Comparison of ENCODE assay signal across 8 cellular contexts in the genomic region with DNA sequence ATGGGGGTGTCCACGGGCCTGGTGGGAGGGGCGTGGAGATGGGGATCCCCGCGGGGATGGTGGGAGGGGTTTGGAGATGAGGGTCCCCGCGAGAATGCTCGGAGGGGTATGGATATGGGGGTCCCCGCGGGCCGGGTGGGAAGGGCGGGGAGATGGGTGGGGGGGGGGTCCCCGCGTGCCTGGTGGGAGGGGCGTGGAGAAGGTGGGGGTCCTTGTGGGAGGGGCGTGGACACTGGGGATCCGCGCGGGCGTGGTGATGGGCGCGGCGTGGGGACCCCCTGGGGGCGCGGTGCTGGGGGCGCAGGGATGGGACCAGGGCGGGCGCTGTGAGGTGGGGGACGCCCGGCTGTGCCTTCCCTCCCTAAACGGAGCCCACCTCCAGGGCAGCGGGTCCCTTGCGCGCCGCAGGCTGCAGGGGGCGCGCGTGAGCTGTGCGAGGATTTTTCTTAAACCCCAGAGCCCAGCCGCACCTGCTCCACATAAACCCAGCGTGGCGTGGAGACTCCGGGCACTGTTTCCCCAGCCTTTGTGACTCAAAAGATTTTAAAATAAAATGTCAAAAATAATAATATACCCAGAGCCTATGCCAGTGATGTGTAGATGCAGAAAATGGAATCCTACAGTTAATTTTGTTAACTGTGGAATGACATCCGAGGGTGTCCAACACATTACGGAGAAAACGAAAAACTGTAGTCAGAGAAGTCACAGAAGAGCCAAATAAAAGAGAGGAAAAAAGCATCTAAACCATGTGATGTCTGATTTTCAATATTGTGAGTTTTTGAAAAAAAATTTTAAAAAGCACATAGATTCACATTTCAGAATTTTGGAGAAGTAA. TPM values are rescaled to one million over a fixed set of nuclear protein-coding genes. Genes with fewer than 3 reads are reported as not detected.
DNase-seq lines count a peak whose midpoint lies in the region; ATAC-seq, FAIRE-seq and TF ChIP-seq lines count a peak whose summit lies in the region.

No MANE protein-coding gene starts in this region.

- no peak for FAIRE-seq in D721Med (lab: Jason Lieb, UNC)

- intact Hi-C loops in activated T-helper 2 cell treated with anti-CD3 and anti-CD28 coated beads, Interferon-gamma antibody, Interleukin-2, Interleukin-4, amounts not matched to agents 10 μg/mL and 5 μg/mL and 100 μg/mL, durations not matched to agents 14 hours and 24 hours and 36 hours (cut with micrococcal nuclease): loop anchor here (1.0 to 10.0 kb wide), 10 partner anchors 8 to 1151 kb away; partner anchors contain the start of genes AKAP17A, DHRSX, P2RY8 and SLC25A6
- intact Hi-C loops in aorta (cut with DNase I): loop anchor here (1.0 to 10.0 kb wide), 5 partner anchors 62 to 1361 kb away; partner anchors contain the start of genes AKAP17A (in 2 of the 2) and SLC25A6 (in 2 of the 2)

- no peaks in the 10 kb centered on the region for H3F3A ChIP-seq in GM23338 (replicated peaks; ENCODE audit: low read depth)

- no peaks in the 10 kb centered on the region for H4K20me1 ChIP-seq in GM23338 (replicated peaks; ENCODE audit: insufficient read depth)

- H3K27me3 ChIP-seq in GM23338 (ENCODE audit: insufficient read depth) (no peaks in the 10 kb centered on the region), aorta (ENCODE audit: control insufficient read depth in 1 of 2, insufficient read depth in 2 of 2, low read length in 1 of 2) (no peaks in the 10 kb centered on the region)

- no peak overlapping the region; the same call in 2 of the 3 replicates for H3K4me3 Mint-ChIP-seq in GM23338
- H3K4me3 Mint-ChIP-seq in activated T-helper 2 cell treated with anti-CD3 and anti-CD28 coated beads, Interferon-gamma antibody, Interleukin-2, Interleukin-4, amounts not matched to agents 10 μg/mL and 5 μg/mL and 100 μg/mL, durations not matched to agents 14 hours and 24 hours and 36 hours (ENCODE audit: low read depth): peak overlapping the region; percentile 60
- H3K4me3 Mint-ChIP-seq in glutamatergic neuron (ENCODE audit: unreplicated experiment): peak overlapping the region; percentile 36

- no peaks in the 10 kb centered on the region for H3K9me3 ChIP-seq in aorta (ENCODE audit: control insufficient read depth, low read length)

- peak; percentile 67 for ATAC-seq in GM23338
- ATAC-seq in aorta (ENCODE audit: low FRiP score): peak; percentile 65

- TF ChIP-seq CTCF in D721Med (IDR thresholded peaks at IDR 0.05; ENCODE audit: insufficient read depth, missing control alignments) (peak; percentile 94), GM23338 (conservative IDR thresholded peaks at IDR 0.05; ENCODE audit: low read depth in 2 of 2) (peak; percentile 66 to 96), glutamatergic neuron (IDR thresholded peaks at IDR 0.05; ENCODE audit: partially characterized antibody, unreplicated experiment) (peak; percentile 96)

- H3K27me3 Mint-ChIP-seq in GM23338 (ENCODE audit: insufficient read depth, low read depth, poor library complexity) (peaks cover 13% of the 10 kb centered on the region), glutamatergic neuron (ENCODE audit: unreplicated experiment) (peaks cover 8% of the 10 kb centered on the region)
- H3K27me3 Mint-ChIP-seq in activated T-helper 2 cell treated with anti-CD3 and anti-CD28 coated beads, Interferon-gamma antibody, Interleukin-2, Interleukin-4, amounts not matched to agents 10 μg/mL and 5 μg/mL and 100 μg/mL, durations not matched to agents 14 hours and 24 hours and 36 hours (ENCODE audit: low read depth): no peaks in the 10 kb centered on the region

- H3K27ac ChIP-seq in GM23338 (ENCODE audit: low read depth) (no peak overlapping the region), aorta (ENCODE audit: low read depth in 1 of 2, low read length in 2 of 2) (no peak overlapping the region)

- no peaks in the 10 kb centered on the region for H3K4me1 ChIP-seq in GM23338 (ENCODE audit: insufficient read depth)
- H3K4me1 ChIP-seq in aorta (ENCODE audit: control insufficient read depth in 1 of 2, insufficient read depth in 2 of 2, low read length in 2 of 2): no peaks in the 10 kb centered on the region

- H3K9me2 ChIP-seq in GM23338 (ENCODE audit: insufficient read depth): 0 out of 2 replicates have a peak, but pooled peaks cover 6% of the 10 kb centered on the region

- H3K4me3 ChIP-seq in GM23338: no peak overlapping the region
- peak overlapping the region; percentile 31 to 72 for H3K4me3 ChIP-seq in aorta (ENCODE audit: low read length in 2 of 2)

- no peak overlapping the region for H3K4me2 ChIP-seq in GM23338

- H3K9me3 Mint-ChIP-seq in GM23338 (peaks cover 35% of the 10 kb centered on the region), glutamatergic neuron (ENCODE audit: unreplicated experiment) (peaks cover 13% of the 10 kb centered on the region)
- peaks cover 10% of the 10 kb centered on the region for H3K9me3 Mint-ChIP-seq in activated T-helper 2 cell treated with anti-CD3 and anti-CD28 coated beads, Interferon-gamma antibody, Interleukin-2, Interleukin-4, amounts not matched to agents 10 μg/mL and 5 μg/mL and 100 μg/mL, durations not matched to agents 14 hours and 24 hours and 36 hours

- WGBS in aorta, 2 donors: 2 to 3% methylated on average over 31 to 45 of the region's 45 CpGs

- H3K27ac Mint-ChIP-seq in GM23338: no peak overlapping the region
- H3K27ac Mint-ChIP-seq in activated T-helper 2 cell treated with anti-CD3 and anti-CD28 coated beads, Interferon-gamma antibody, Interleukin-2, Interleukin-4, amounts not matched to agents 10 μg/mL and 5 μg/mL and 100 μg/mL, durations not matched to agents 14 hours and 24 hours and 36 hours: no peak overlapping the region
- H3K27ac Mint-ChIP-seq in glutamatergic neuron (ENCODE audit: unreplicated experiment): peak overlapping the region; percentile 35

- H3K79me2 ChIP-seq in GM23338 (replicated peaks; ENCODE audit: insufficient read depth): peaks cover 34% of the 10 kb centered on the region

- H3K36me3 Mint-ChIP-seq in GM23338 (ENCODE audit: low read depth) (peaks cover 17% of the 10 kb centered on the region), glutamatergic neuron (ENCODE audit: unreplicated experiment) (peaks cover 15% of the 10 kb centered on the region)
- peaks cover 10% of the 10 kb centered on the region for H3K36me3 Mint-ChIP-seq in activated T-helper 2 cell treated with anti-CD3 and anti-CD28 coated beads, Interferon-gamma antibody, Interleukin-2, Interleukin-4, amounts not matched to agents 10 μg/mL and 5 μg/mL and 100 μg/mL, durations not matched to agents 14 hours and 24 hours and 36 hours (ENCODE audit: low read depth)

- no peaks in the 10 kb centered on the region; the same call in 2 of the 3 replicates for H3K4me1 Mint-ChIP-seq in GM23338
- peaks cover 9% of the 10 kb centered on the region for H3K4me1 Mint-ChIP-seq in activated T-helper 2 cell treated with anti-CD3 and anti-CD28 coated beads, Interferon-gamma antibody, Interleukin-2, Interleukin-4, amounts not matched to agents 10 μg/mL and 5 μg/mL and 100 μg/mL, durations not matched to agents 14 hours and 24 hours and 36 hours (ENCODE audit: low read depth)
- peaks cover 1% of the 10 kb centered on the region for H3K4me1 Mint-ChIP-seq in glutamatergic neuron (ENCODE audit: low read depth, unreplicated experiment)

- no peaks in the 10 kb centered on the region for H3K36me3 ChIP-seq in GM23338 (ENCODE audit: insufficient read depth)
- no peaks in the 10 kb centered on the region for H3K36me3 ChIP-seq in aorta (ENCODE audit: control insufficient read depth in 1 of 2, insufficient read depth in 2 of 2, low read length in 1 of 2)

- no peak overlapping the region for H2AFZ ChIP-seq in GM23338

- DNase-seq in D721Med (ENCODE audit: insufficient read length, low spot score) (no peak), GM23338 (ENCODE audit: low spot score) (peak; percentile 93), NAMALWA (ENCODE audit: low spot score) (peak; percentile 85), glutamatergic neuron (peak; percentile 93), pulmonary artery endothelial cell (ENCODE audit: low read depth, low spot score) (peak; percentile 24), aorta (peak; percentile 93 to 97), SHP77 treated with DMSO at 0.1 percent for 48 hours (lab: John Stamatoyannopoulos, UW) (no peak)
- DNase-seq in activated T-helper 2 cell treated with anti-CD3 and anti-CD28 coated beads, Interferon-gamma antibody, Interleukin-2, Interleukin-4, amounts not matched to agents 10 μg/mL and 5 μg/mL and 100 μg/mL, durations not matched to agents 14 hours and 24 hours and 36 hours (ENCODE audit: low spot score): peak; percentile 83

TF ChIP-seq in GM23338, 12 proteins besides CTCF, POLR2A, EP300 and RAD21 (continues in another document):
- no peak for TF ChIP-seq ZNF331 (CRISPR knock-in tag; IDR thresholded peaks at IDR 0.05; ENCODE audit: low read depth)
- TF ChIP-seq JUNB (IDR thresholded peaks at IDR 0.05; ENCODE audit: unreplicated experiment): no peak
- TF ChIP-seq ZNF114 (CRISPR knock-in tag; IDR thresholded peaks at IDR 0.05): no peak
- no peak for TF ChIP-seq CREB1 (CRISPR knock-in tag; IDR thresholded peaks at IDR 0.05; ENCODE audit: low read depth)
- no peak for TF ChIP-seq NANOG (IDR thresholded peaks at IDR 0.05; ENCODE audit: borderline replicate concordance)
- no peak for TF ChIP-seq ETS1 (IDR thresholded peaks at IDR 0.05)
- TF ChIP-seq STAT1 (IDR thresholded peaks at IDR 0.05; ENCODE audit: unreplicated experiment): no peak
- TF ChIP-seq EZH2phosphoT487 (IDR thresholded peaks at IDR 0.05; ENCODE audit: unreplicated experiment): no peak
- no peak for TF ChIP-seq POLR2AphosphoS5 (IDR thresholded peaks at IDR 0.05; ENCODE audit: low read depth)
- TF ChIP-seq EZH2 (IDR thresholded peaks at IDR 0.05; ENCODE audit: low read depth, unreplicated experiment): no peak

RNA-seq across cellular contexts. Expression of gene ASMTL, which starts 1.5 kb away (rescaled TPM):
- 50.3 and 53.7 TPM in 2 replicates for total RNA-seq in GM23338 (2014; rRNA removed; shearing (Covaris generic))
- polyA plus RNA-seq in GM23338 (2016; fragmentation: Nextera tagmentation; extraction: Ambion mirVana): 55.6 and 61.2 TPM in 2 replicates
- 41.8 and 42.6 TPM in 2 replicates for total RNA-seq in activated T-helper 2 cell treated with anti-CD3 and anti-CD28 coated beads, Interferon-gamma antibody, Interleukin-2, Interleukin-4, amounts not matched to agents 10 μg/mL and 5 μg/mL and 100 μg/mL, durations not matched to agents 14 hours and 24 hours and 36 hours
- total RNA-seq in glutamatergic neuron (ENCODE audit: unreplicated experiment): 45.5 TPM
- total RNA-seq in pulmonary artery endothelial cell: 8.9 and 25.5 TPM in 2 replicates
- 10 to 100 TPM; 31.3 to 32.3 TPM for total RNA-seq in aorta
- polyA plus RNA-seq in aorta: 10 to 100 TPM; 26.7 to 56.1 TPM

Comparison
In these comparisons a context has a peak if more than half of its experiments do, and no peak if none do; other contexts are left out.
1. DNase-seq: peak in GM23338 (single experiment), NAMALWA (single experiment), activated T-helper 2 cell treated with anti-CD3 and anti-CD28 coated beads, Interferon-gamma antibody, Interleukin-2, Interleukin-4, amounts not matched to agents 10 μg/mL and 5 μg/mL and 100 μg/mL, durations not matched to agents 14 hours and 24 hours and 36 hours (single experiment), glutamatergic neuron (single experiment), pulmonary artery endothelial cell (single experiment) and aorta (2 of 2); none in D721Med (single experiment) and SHP77 treated with DMSO at 0.1 percent for 48 hours (single experiment).
2. Peak in every context shown above with its lines, with median percentiles within 50 percentile points of each other: CTCF ChIP-seq.